In genomic region chr1:224592636-224593579, GRCh38 we compare ENCODE assay signal across 9 cellular contexts. TPM values are rescaled to one million over a fixed set of nuclear protein-coding genes. Genes with fewer than 3 reads are reported as not detected.
A peak's percentile ranks its signal among the peaks of the same experiment; 100 is the strongest.
DNase-seq lines count a peak whose midpoint lies in the region; ATAC-seq and TF ChIP-seq lines count a peak whose summit lies in the region.
"Had no signal": no experiment of that assay in that cellular context is flagged by ENCODE, and none has a peak within 500 bp of the region (broad histone marks: within the 10 kb centered on the region; RNA-seq: fewer than 3 reads in every experiment).

No MANE protein-coding gene starts in this region.

- H3K36me3 Mint-ChIP-seq in endothelial cell (ENCODE audit: low read depth, unreplicated experiment) = no peaks in the 10 kb centered on the region

- TF ChIP-seq CTCF in endothelial cell (IDR thresholded peaks at IDR 0.05; ENCODE audit: unreplicated experiment) = no peak

- in situ Hi-C loops in Caki2 (cut with HindIII; ENCODE audit: low pct_unique_long_range_greater_than_20kb, low sequenced_read_pairs) = no loop called here

- no peaks in the 10 kb centered on the region for H3K9me3 Mint-ChIP-seq in endothelial cell (ENCODE audit: unreplicated experiment)

- peaks cover 6% of the 10 kb centered on the region for H3K27me3 Mint-ChIP-seq in endothelial cell (ENCODE audit: unreplicated experiment)

- peak; percentile 50 for ATAC-seq in HG02885 (IDR thresholded peaks at IDR 0.05; ENCODE audit: poor library complexity, unreplicated experiment)

- H3K4me3 Mint-ChIP-seq in endothelial cell (ENCODE audit: unreplicated experiment) = no peak overlapping the region

- no peak overlapping the region for H3K27ac Mint-ChIP-seq in endothelial cell (ENCODE audit: unreplicated experiment)

- H3K4me1 Mint-ChIP-seq in endothelial cell (ENCODE audit: unreplicated experiment) = peaks cover 16% of the 10 kb centered on the region

- DNase-seq in Caki2 (ENCODE audit: low read depth) (peak; percentile 34), SKM-1 (lab: John Stamatoyannopoulos, UW; ENCODE audit: unreplicated experiment) (peak; percentile 46), iris pigment epithelial cell (ENCODE audit: low read depth) (peak; percentile 87), activated T-cell treated with anti-CD3 and anti-CD28 coated beads for 4 hours (no peak), NCI-H82 (lab: John Stamatoyannopoulos, UW) (no peak), endothelial cell (ENCODE audit: low spot score) (no peak), occipital lobe (lab: John Stamatoyannopoulos, UW) (no peak)
- DNase-seq: Right ventricle myocardium superior had no signal

RNA-seq across cellular contexts. Expression of gene CNIH3, which starts 23.2 kb away (rescaled TPM):
- 0.81 and 0.95 TPM in 2 replicates for total RNA-seq in Caki2 (2014; rRNA removed; shearing (Covaris generic); ENCODE audit: low replicate concordance)
- total RNA-seq in endothelial cell (ENCODE audit: unreplicated experiment) = 4.7 TPM
- 18.2 TPM for total RNA-seq in occipital lobe

Comparison
In these comparisons a context has a peak if more than half of its experiments do, and no peak if none do; other contexts are left out.
1. DNase-seq: peak in Caki2 (single experiment), SKM-1 (single experiment) and iris pigment epithelial cell (single experiment); none in activated T-cell treated with anti-CD3 and anti-CD28 coated beads for 4 hours (single experiment), NCI-H82 (single experiment), endothelial cell (single experiment) and occipital lobe (single experiment).